In the genomic region with DNA sequence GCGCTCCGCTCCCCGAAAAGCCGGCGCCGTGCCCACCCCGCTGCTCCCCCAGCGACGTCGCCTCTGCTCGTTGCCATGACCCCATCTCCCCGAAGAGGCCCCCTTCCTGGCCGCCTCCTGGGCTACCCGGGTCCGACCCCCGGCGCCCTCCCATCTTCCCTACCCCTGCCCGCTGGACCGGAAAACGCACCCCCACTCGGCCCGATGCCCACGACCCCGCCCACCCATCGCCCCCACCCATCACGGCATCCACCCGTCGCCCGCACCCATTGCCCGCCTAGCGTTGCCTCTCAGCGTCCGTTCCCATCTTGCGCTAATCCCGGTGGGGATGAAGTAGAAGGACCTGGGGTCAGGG, we compare ENCODE assay signal across 8 cellular contexts. TPM values are rescaled to one million over a fixed set of nuclear protein-coding genes. Genes with fewer than 3 reads are reported as not detected.
DNase-seq lines count a peak whose midpoint lies in the region; ATAC-seq, FAIRE-seq and TF ChIP-seq lines count a peak whose summit lies in the region.

No MANE protein-coding gene starts in this region.

- no peak for DNase-seq in bronchial epithelial cell (ENCODE audit: low read depth)
- DNase-seq in activated effector memory CD4-positive, alpha-beta T cell treated with Interleukin-2 at 50 U/mL for 16 hours, result no peak
- DNase-seq in CD1c-positive myeloid dendritic cell (ENCODE audit: extremely low spot score), result no peak
- no peak for DNase-seq in stimulated activated naive CD4-positive, alpha-beta T cell (lab: John Stamatoyannopoulos, UW)

- H3K27ac ChIP-seq in ACC112 (ENCODE audit: low read depth, low read length), result no peak overlapping the region

- H3K36me3 ChIP-seq in ACC112 (ENCODE audit: insufficient read depth, low read length) (no peaks in the 10 kb centered on the region), bronchial epithelial cell (ENCODE audit: control insufficient read depth, insufficient read depth, low read length) (peaks cover 15% of the 10 kb centered on the region)

- FAIRE-seq in bronchial epithelial cell (lab: Jason Lieb, UNC), result no peak

- peaks cover 33% of the 10 kb centered on the region for H3K79me2 ChIP-seq in ACC112 (ENCODE audit: control insufficient read depth, insufficient read depth, low read length, unreplicated experiment)

- H3K9me3 ChIP-seq in mononuclear cell (ENCODE audit: low read depth, low read length), result no peaks in the 10 kb centered on the region

- peaks cover 3% of the 10 kb centered on the region for H3K4me1 ChIP-seq in ACC112 (ENCODE audit: control insufficient read depth, insufficient read depth, low read length, unreplicated experiment)
- H3K4me1 ChIP-seq in mononuclear cell (ENCODE audit: insufficient read depth, low read length), result peaks cover 18% of the 10 kb centered on the region

- H3K4me3 ChIP-seq in ACC112 (ENCODE audit: low read depth, low read length) (peak overlapping the region; percentile 87), bronchial epithelial cell (ENCODE audit: low read depth, low read length) (peak overlapping the region; percentile 71), mononuclear cell (ENCODE audit: low read length) (peak overlapping the region; percentile 45)

- no peak for TF ChIP-seq CTCF in bronchial epithelial cell (IDR thresholded peaks at IDR 0.05; ENCODE audit: insufficient read depth, low read length, severe bottlenecking)

- ATAC-seq in HG03045 (IDR thresholded peaks at IDR 0.05; ENCODE audit: unreplicated experiment), result peak; percentile 27
- ATAC-seq in HG03442 (IDR thresholded peaks at IDR 0.05; ENCODE audit: unreplicated experiment), result no peak

- H2AFZ ChIP-seq in ACC112 (ENCODE audit: low read length, unreplicated experiment), result no peak overlapping the region

- H3K27me3 ChIP-seq in ACC112 (ENCODE audit: insufficient read depth, low read length) (no peaks in the 10 kb centered on the region), bronchial epithelial cell (ENCODE audit: control insufficient read depth, insufficient read depth, low read length) (no peaks in the 10 kb centered on the region), mononuclear cell (ENCODE audit: insufficient read depth, low read length) (no peaks in the 10 kb centered on the region)

RNA-seq across cellular contexts. Expression of a gene that starts 0.4 kb away (rescaled TPM):
- total RNA-seq in bronchial epithelial cell (87.2 and 98.5 TPM in 2 replicates), mononuclear cell (67.6 TPM)

RNA-seq across cellular contexts. Expression of a gene that starts 6.6 kb away (rescaled TPM):
- total RNA-seq in bronchial epithelial cell, result 88.5 and 90.4 TPM in 2 replicates
- total RNA-seq in mononuclear cell, result 19.1 TPM

RNA-seq across cellular contexts. Expression of a gene that starts 8.9 kb away (rescaled TPM):
- total RNA-seq in bronchial epithelial cell (44.0 and 51.7 TPM in 2 replicates), mononuclear cell (47.9 TPM)

RNA-seq across cellular contexts. Expression of a gene that starts 20.7 kb away (rescaled TPM):
- total RNA-seq in bronchial epithelial cell (6.1 and 8.7 TPM in 2 replicates), mononuclear cell (5.5 TPM)

RNA-seq across cellular contexts. Expression of a gene that starts 26.0 kb away (rescaled TPM):
- total RNA-seq in bronchial epithelial cell (20.6 and 22.4 TPM in 2 replicates), mononuclear cell (33.2 TPM)
